Comparison of ENCODE assay signal across 9 cellular contexts in genomic region chr6:126312013-126312665, GRCh38. TPM values are rescaled to one million over a fixed set of nuclear protein-coding genes. Genes with fewer than 3 reads are reported as not detected.
A peak's percentile ranks its signal among the peaks of the same experiment; 100 is the strongest.
DNase-seq lines count a peak whose midpoint lies in the region; ATAC-seq lines count a peak whose summit lies in the region.
"Had no signal": no experiment of that assay in that cellular context is flagged by ENCODE, and none has a peak within 500 bp of the region (broad histone marks: within the 10 kb centered on the region; RNA-seq: fewer than 3 reads in every experiment).

No MANE protein-coding gene starts in this region.

- intact Hi-C loops in left ventricle myocardium superior (cut with micrococcal nuclease): no loop called here

- ATAC-seq in GM18499 (IDR thresholded peaks at IDR 0.05; ENCODE audit: insufficient read depth, unreplicated experiment) (peak; percentile 63), esophagus mucosa (peak; percentile 69), left ventricle myocardium superior (no peak)

- H3K4me3 ChIP-seq in H7 (ENCODE audit: insufficient read depth, low read depth, low read length): no peak overlapping the region

- DNase-seq in H7 (peak; percentile 55), LHCN-M2 (ENCODE audit: low read depth) (peak; percentile 33), C1 segment of cervical spinal cord (lab: John Stamatoyannopoulos, UW) (no peak), NCI-H1048 (lab: John Stamatoyannopoulos, UW) (no peak), left ventricle myocardium superior (no peak)
- DNase-seq in activated effector memory CD4-positive, alpha-beta T cell treated with Interleukin-2 at 50 U/mL for 16 hours: no peak

- no peaks in the 10 kb centered on the region for H3K36me3 ChIP-seq in H7 (replicated peaks; ENCODE audit: control insufficient read depth, insufficient read depth, low read length)
- H3K36me3 ChIP-seq: neutrophil had no signal

- H3K27me3 ChIP-seq in H7 (ENCODE audit: control insufficient read depth, insufficient read depth, low read length): no peaks in the 10 kb centered on the region
- H3K27me3 ChIP-seq: neutrophil had no signal

RNA-seq across cellular contexts. Expression of gene CENPW, which starts 27.8 kb away (rescaled TPM):
- 19.6 and 20.0 TPM in 2 replicates for total RNA-seq in H7 (2014; rRNA removed; shearing (Covaris generic))
- 17.8 and 22.0 TPM in 2 replicates for total RNA-seq in LHCN-M2 (2014; rRNA removed)
- polyA plus RNA-seq in LHCN-M2 (2012): 40.7 TPM
- total RNA-seq in esophagus mucosa: 43.3 TPM
- 0.89 TPM for total RNA-seq in left ventricle myocardium superior

Comparison
In these comparisons a context has a peak if more than half of its experiments do, and no peak if none do; other contexts are left out.
1. DNase-seq: peak in H7 (single experiment) and LHCN-M2 (single experiment); none in C1 segment of cervical spinal cord (0 of 14), NCI-H1048 (single experiment), left ventricle myocardium superior (single experiment) and activated effector memory CD4-positive, alpha-beta T cell treated with Interleukin-2 at 50 U/mL for 16 hours (single experiment).